In the genomic region with DNA sequence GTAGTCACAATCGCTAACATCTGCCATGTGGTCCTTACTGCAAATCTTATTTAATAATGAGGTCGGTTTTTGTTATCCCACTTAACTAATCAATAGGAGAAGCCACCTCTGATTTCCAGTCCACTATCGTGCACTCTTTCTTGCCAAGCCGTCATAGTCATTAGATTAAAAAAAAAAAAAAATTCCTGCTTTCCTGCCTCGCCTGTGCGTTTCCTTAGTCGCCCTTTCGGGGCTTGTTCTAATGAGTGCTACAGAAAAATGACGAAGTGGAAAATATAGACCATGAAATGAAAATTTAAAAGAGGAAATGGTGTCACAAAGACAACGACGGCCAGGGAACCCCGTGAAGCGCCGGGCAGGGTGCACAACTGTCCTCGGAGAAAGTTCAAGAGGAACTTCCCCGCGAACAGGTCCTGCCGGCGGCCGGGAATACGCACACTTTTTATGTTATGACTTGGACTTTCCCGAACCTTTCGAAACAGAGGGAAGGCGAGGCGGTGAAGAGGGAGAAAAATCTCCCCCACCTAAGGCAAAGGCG, we compare ENCODE assay signal across 8 cellular contexts. TPM values are rescaled to one million over a fixed set of nuclear protein-coding genes. Genes with fewer than 3 reads are reported as not detected.
DNase-seq lines count a peak whose midpoint lies in the region; ATAC-seq and TF ChIP-seq lines count a peak whose summit lies in the region.

No MANE protein-coding gene starts in this region.

- no peaks in the 10 kb centered on the region for H3K9me3 Mint-ChIP-seq in activated T-helper 2 cell treated with anti-CD3 and anti-CD28 coated beads, Interferon-gamma antibody, Interleukin-2, Interleukin-4, amounts not matched to agents 10 μg/mL and 5 μg/mL and 100 μg/mL, durations not matched to agents 14 hours and 24 hours and 36 hours

- H3K36me3 Mint-ChIP-seq in activated T-helper 2 cell treated with anti-CD3 and anti-CD28 coated beads, Interferon-gamma antibody, Interleukin-2, Interleukin-4, amounts not matched to agents 10 μg/mL and 5 μg/mL and 100 μg/mL, durations not matched to agents 14 hours and 24 hours and 36 hours (ENCODE audit: low read depth) = peaks cover 14% of the 10 kb centered on the region

- intact Hi-C loops in activated T-helper 2 cell treated with anti-CD3 and anti-CD28 coated beads, Interferon-gamma antibody, Interleukin-2, Interleukin-4, amounts not matched to agents 10 μg/mL and 5 μg/mL and 100 μg/mL, durations not matched to agents 14 hours and 24 hours and 36 hours (cut with micrococcal nuclease) = loop anchor here (1.0 to 10.0 kb wide), 7 partner anchors 19 to 945 kb away; partner anchors contain the start of genes CANX, CLK4, CNOT6 and HNRNPH1
- intact Hi-C loops in posterior vena cava (cut with DNase I) = no loop called here

- no peaks in the 10 kb centered on the region for H3K27me3 Mint-ChIP-seq in activated T-helper 2 cell treated with anti-CD3 and anti-CD28 coated beads, Interferon-gamma antibody, Interleukin-2, Interleukin-4, amounts not matched to agents 10 μg/mL and 5 μg/mL and 100 μg/mL, durations not matched to agents 14 hours and 24 hours and 36 hours (ENCODE audit: low read depth)

- peak overlapping the region; percentile 88 for H3K4me3 ChIP-seq in HFF-Myc (replicated peaks; ENCODE audit: low read depth, low read length)

- peak; percentile 24 for ATAC-seq in GM18502 (IDR thresholded peaks at IDR 0.05; ENCODE audit: poor library complexity, unreplicated experiment)

- H3K27ac Mint-ChIP-seq in activated T-helper 2 cell treated with anti-CD3 and anti-CD28 coated beads, Interferon-gamma antibody, Interleukin-2, Interleukin-4, amounts not matched to agents 10 μg/mL and 5 μg/mL and 100 μg/mL, durations not matched to agents 14 hours and 24 hours and 36 hours = peak overlapping the region; percentile 100

- TF ChIP-seq CTCF in HFF-Myc (IDR thresholded peaks at IDR 0.05; ENCODE audit: low read depth, low read length, missing control alignments) = no peak

- peak overlapping the region; percentile 97 for H3K4me3 Mint-ChIP-seq in activated T-helper 2 cell treated with anti-CD3 and anti-CD28 coated beads, Interferon-gamma antibody, Interleukin-2, Interleukin-4, amounts not matched to agents 10 μg/mL and 5 μg/mL and 100 μg/mL, durations not matched to agents 14 hours and 24 hours and 36 hours (ENCODE audit: low read depth)

- DNase-seq in HFF-Myc (ENCODE audit: extremely low read depth, low read depth) (no peak), NCI-H146 treated with DMSO at 0.1 percent for 48 hours (lab: John Stamatoyannopoulos, UW; ENCODE audit: unreplicated experiment) (peak; percentile 33), germinal center (ENCODE audit: low spot score) (peak; percentile 77), posterior vena cava (ENCODE audit: low spot score) (peak; percentile 92), HCEC 1CT (no peak), G401 (ENCODE audit: low spot score) (no peak)
- no peak for DNase-seq in activated T-helper 2 cell treated with anti-CD3 and anti-CD28 coated beads, Interferon-gamma antibody, Interleukin-2, Interleukin-4, amounts not matched to agents 10 μg/mL and 5 μg/mL and 100 μg/mL, durations not matched to agents 14 hours and 24 hours and 36 hours (ENCODE audit: low spot score)

- peaks cover 20% of the 10 kb centered on the region for H3K4me1 Mint-ChIP-seq in activated T-helper 2 cell treated with anti-CD3 and anti-CD28 coated beads, Interferon-gamma antibody, Interleukin-2, Interleukin-4, amounts not matched to agents 10 μg/mL and 5 μg/mL and 100 μg/mL, durations not matched to agents 14 hours and 24 hours and 36 hours (ENCODE audit: low read depth)

- in situ Hi-C loops in G401 (cut with HindIII; ENCODE audit: low sequenced_read_pairs) = no loop called here

RNA-seq across cellular contexts. Expression of gene RUFY1, which starts 0.3 kb away (rescaled TPM):
- total RNA-seq in activated T-helper 2 cell treated with anti-CD3 and anti-CD28 coated beads, Interferon-gamma antibody, Interleukin-2, Interleukin-4, amounts not matched to agents 10 μg/mL and 5 μg/mL and 100 μg/mL, durations not matched to agents 14 hours and 24 hours and 36 hours = 40.2 and 42.0 TPM in 2 replicates
- 10 to 100 TPM; 34.8 to 36.6 TPM for total RNA-seq in posterior vena cava
- total RNA-seq in G401 (2014; rRNA removed; shearing (Covaris generic)) = 53.0 and 65.4 TPM in 2 replicates

Comparison
In these comparisons a context has a peak if more than half of its experiments do, and no peak if none do; other contexts are left out.
1. DNase-seq: peak in NCI-H146 treated with DMSO at 0.1 percent for 48 hours (single experiment), germinal center (single experiment) and posterior vena cava (single experiment); none in HFF-Myc (single experiment), activated T-helper 2 cell treated with anti-CD3 and anti-CD28 coated beads, Interferon-gamma antibody, Interleukin-2, Interleukin-4, amounts not matched to agents 10 μg/mL and 5 μg/mL and 100 μg/mL, durations not matched to agents 14 hours and 24 hours and 36 hours (single experiment), HCEC 1CT (single experiment) and G401 (single experiment).